In genomic region chr7:143487566-143487965, GRCh38 we compare ENCODE assay signal across 12 cellular contexts. TPM values are rescaled to one million over a fixed set of nuclear protein-coding genes. Genes with fewer than 3 reads are reported as not detected.
A peak's percentile ranks its signal among the peaks of the same experiment; 100 is the strongest.
DNase-seq lines count a peak whose midpoint lies in the region; ATAC-seq and TF ChIP-seq lines count a peak whose summit lies in the region.
"Had no signal": no experiment of that assay in that cellular context is flagged by ENCODE, and none has a peak within 500 bp of the region (broad histone marks: within the 10 kb centered on the region; RNA-seq: fewer than 3 reads in every experiment).

No MANE protein-coding gene starts in this region.

- H3K27ac ChIP-seq in SK-N-SH (ENCODE audit: low read depth in 2 of 2, low read length in 1 of 2) = peak overlapping the region; percentile 66
- H3K27ac ChIP-seq in thyroid gland = peak overlapping the region in 1 of 3 donors; percentile 33
- no peak overlapping the region for H3K27ac ChIP-seq in neural progenitor cell

- TF ChIP-seq RAD21 in SK-N-SH (IDR thresholded peaks at IDR 0.05; ENCODE audit: low read length) = no peak

- H3K36me3 Mint-ChIP-seq in neural progenitor cell = no peaks in the 10 kb centered on the region

- H3K4me1 ChIP-seq in SK-N-SH (ENCODE audit: control insufficient read depth in 1 of 2, insufficient read depth in 2 of 2, low read depth in 1 of 2, low read length in 1 of 2) (peaks cover 3 to 39% of the 10 kb centered on the region in 2 experiments), thyroid gland (peaks cover 5 to 11% of the 10 kb centered on the region in 2 donors), neural progenitor cell (no peaks in the 10 kb centered on the region)

- CTCF ChIA-PET in SK-N-SH (lab: Yijun Ruan, JAX) = no interaction called here

- H3K9me3 Mint-ChIP-seq in neural progenitor cell = peaks cover 3% of the 10 kb centered on the region
- H3K9me3 Mint-ChIP-seq: T-cell had no signal

- TF ChIP-seq POLR2A in thyroid gland (IDR thresholded peaks at IDR 0.05) = peak in 1 of 2 donors; percentile 6

- H3K9ac ChIP-seq in SK-N-SH = peak overlapping the region; percentile 1; the same call in 1 of the 2 replicates
- no peak overlapping the region for H3K9ac ChIP-seq in neural progenitor cell

- H3F3A ChIP-seq in SK-N-SH (replicated peaks; ENCODE audit: insufficient read depth) = peaks cover 30% of the 10 kb centered on the region
- H3F3A ChIP-seq in neural progenitor cell (ENCODE audit: low read depth) = no peaks in the 10 kb centered on the region

- peaks cover 4% of the 10 kb centered on the region for H3K4me1 Mint-ChIP-seq in neural progenitor cell

- H3K36me3 ChIP-seq in SK-N-SH (replicated peaks in 1 of 2; ENCODE audit: control insufficient read depth in 1 of 2, insufficient read depth in 2 of 2, low read length in 1 of 2) = no peaks in the 10 kb centered on the region
- no peaks in the 10 kb centered on the region for H3K36me3 ChIP-seq in thyroid gland
- H3K36me3 ChIP-seq in neural progenitor cell = no peaks in the 10 kb centered on the region

- H3K4me2 ChIP-seq in SK-N-SH (0 out of 2 replicates have a peak overlapping the region, but pooled peaks have one; percentile 20), neural progenitor cell (no peak overlapping the region)

- no peak overlapping the region for H3K4me3 Mint-ChIP-seq in neural progenitor cell
- H3K4me3 Mint-ChIP-seq: T-cell had no signal

- H3K27me3 Mint-ChIP-seq in neural progenitor cell (ENCODE audit: insufficient read depth, low read depth) = no peaks in the 10 kb centered on the region
- H3K27me3 Mint-ChIP-seq: T-cell had no signal

- ATAC-seq in GM21390 (IDR thresholded peaks at IDR 0.05; ENCODE audit: unreplicated experiment) (peak; percentile 50), left ventricle myocardium superior (peak; percentile 80)
- ATAC-seq: T-cell had no signal

- TF ChIP-seq CTCF in SK-N-SH (IDR thresholded peaks at IDR 0.05) (no peak), thyroid gland (IDR thresholded peaks at IDR 0.05) (no peak), neural progenitor cell (IDR thresholded peaks at IDR 0.05) (no peak)

- DNase-seq in SK-N-SH (no peak), left ventricle myocardium superior (peak; percentile 70), thyroid gland (peak; percentile 78 to 80), neural progenitor cell (ENCODE audit: low spot score) (no peak), HK-2 (ENCODE audit: unreplicated experiment) (no peak), NCI-H446 treated with DMSO at 0.1 percent for 48 hours (lab: John Stamatoyannopoulos, UW) (no peak)
- DNase-seq: activated naive CD4-positive, alpha-beta T cell treated with Interleukin-2 at 50 U/mL for 16 hours; NCI-H187; posterior cingulate gyrus; T-cell had no signal

- POLR2A ChIA-PET in SK-N-SH (lab: Yijun Ruan, JAX) = no interaction called here

- no peak overlapping the region for H3K27ac Mint-ChIP-seq in neural progenitor cell
- H3K27ac Mint-ChIP-seq: T-cell had no signal

- intact Hi-C loops in left ventricle myocardium superior (cut with micrococcal nuclease) (no loop called here), thyroid gland (cut with DNase I) (no loop called here)

- no peak for TF ChIP-seq EP300 in SK-N-SH (IDR thresholded peaks at IDR 0.05; ENCODE audit: borderline replicate concordance in 1 of 2, low read depth in 1 of 2, low read length in 1 of 2)

- no peaks in the 10 kb centered on the region for H3K27me3 ChIP-seq in SK-N-SH (ENCODE audit: insufficient read depth)
- no peaks in the 10 kb centered on the region for H3K27me3 ChIP-seq in thyroid gland
- H3K27me3 ChIP-seq in neural progenitor cell = no peaks in the 10 kb centered on the region

- H3K9me2 ChIP-seq in SK-N-SH = 0 out of 2 replicates have a peak, but pooled peaks cover 2% of the 10 kb centered on the region

- 33% methylated on average over 5 of the region's 5 CpGs for WGBS in SK-N-SH (ENCODE audit: low lambda C conversion rate)
- WGBS in thyroid gland, 2 donors = 26 to 28% methylated on average over 5 of the region's 5 CpGs

- H4K20me1 ChIP-seq in SK-N-SH (ENCODE audit: insufficient read depth) (no peaks in the 10 kb centered on the region), neural progenitor cell (ENCODE audit: low read depth) (no peaks in the 10 kb centered on the region)

- no peak overlapping the region for H3K4me3 ChIP-seq in SK-N-SH (ENCODE audit: low read depth in 2 of 2, low read length in 1 of 2)
- H3K4me3 ChIP-seq in thyroid gland (replicated peaks in 1 of 3) = no peak overlapping the region
- H3K4me3 ChIP-seq in neural progenitor cell = no peak overlapping the region

- H2AFZ ChIP-seq in SK-N-SH (ENCODE audit: low read depth) (peak overlapping the region; percentile 70), neural progenitor cell (replicated peaks) (no peak overlapping the region)

- no peaks in the 10 kb centered on the region for H3K79me2 ChIP-seq in SK-N-SH (ENCODE audit: insufficient read depth)
- no peaks in the 10 kb centered on the region for H3K79me2 ChIP-seq in neural progenitor cell (ENCODE audit: low read depth)

- H3K9me3 ChIP-seq in SK-N-SH (no peaks in the 10 kb centered on the region), thyroid gland (no peaks in the 10 kb centered on the region), neural progenitor cell (ENCODE audit: low read depth) (no peaks in the 10 kb centered on the region)

TF ChIP-seq in SK-N-SH, 30 proteins besides CTCF, POLR2A, EP300 and RAD21:
- TF ChIP-seq ELF1 (IDR thresholded peaks at IDR 0.05) (no peak), TCF12 (IDR thresholded peaks at IDR 0.05) (peak; percentile 29; the same call in 1 of the 2 replicates), FOXM1 (IDR thresholded peaks at IDR 0.05; ENCODE audit: low read depth) (no peak), NFIC (IDR thresholded peaks at IDR 0.05; ENCODE audit: borderline replicate concordance) (peak; percentile 83), EZH2phosphoT487 (IDR thresholded peaks at IDR 0.05; ENCODE audit: borderline replicate concordance, low read depth) (no peak), NRF1 (IDR thresholded peaks at IDR 0.05; ENCODE audit: low read depth, low read length) (no peak), SMC3 (IDR thresholded peaks at IDR 0.05; ENCODE audit: low read depth, low read length) (no peak), GATA2 (CRISPR knock-in tag; IDR thresholded peaks at IDR 0.05) (no peak), MEF2A (IDR thresholded peaks at IDR 0.05; ENCODE audit: borderline replicate concordance, low read depth) (no peak), MXI1 (IDR thresholded peaks at IDR 0.05; ENCODE audit: low read depth, low read length) (no peak), USF1 (IDR thresholded peaks at IDR 0.05; ENCODE audit: borderline replicate concordance, low read depth) (0 out of 2 replicates have a peak, but pooled peaks have one; percentile 27), USF2 (IDR thresholded peaks at IDR 0.05; ENCODE audit: borderline replicate concordance, low read depth, low read length) (no peak), PBX3 (IDR thresholded peaks at IDR 0.05) (peak; percentile 55), JUND (IDR thresholded peaks at IDR 0.05) (0 out of 2 replicates have a peak, but pooled peaks have one; percentile 11), SIN3A (IDR thresholded peaks at IDR 0.05; ENCODE audit: borderline replicate concordance, low read depth, low read length) (no peak)

RNA-seq across cellular contexts. Expression of gene TAS2R41, which starts 9.9 kb away (rescaled TPM):
- polyA plus RNA-seq in SK-N-SH (2012; rRNA removed) = not detected in 2 replicates
- polyA plus RNA-seq in SK-N-SH (2012; cell fraction: cytosol; rRNA removed) = not detected in 2 replicates
- not detected in 2 replicates for polyA plus RNA-seq in SK-N-SH (2012; cell fraction: nucleus; rRNA removed)
- total RNA-seq in left ventricle myocardium superior (not detected), thyroid gland (not detected), neural progenitor cell (ENCODE audit: low replicate concordance) (not detected in 2 replicates)
- total RNA-seq: glomerular endothelial cell had no signal

RNA-seq across cellular contexts. Expression of gene TAS2R60, which starts 44.3 kb away (rescaled TPM):
- 0.10 TPM in 1 of 2 replicates, not detected in the other for polyA plus RNA-seq in SK-N-SH (2012; rRNA removed)
- polyA plus RNA-seq in SK-N-SH (2012; cell fraction: cytosol; rRNA removed) = 0.05 and 0.10 TPM in 2 replicates
- 0.18 and 0.27 TPM in 2 replicates for polyA plus RNA-seq in SK-N-SH (2012; cell fraction: nucleus; rRNA removed)
- total RNA-seq in left ventricle myocardium superior (not detected), thyroid gland (not detected), neural progenitor cell (ENCODE audit: low replicate concordance) (not detected in 2 replicates)
- total RNA-seq: glomerular endothelial cell had no signal

Comparison
In these comparisons a context has a peak if more than half of its experiments do, and no peak if none do; other contexts are left out.
1. DNase-seq: peak in left ventricle myocardium superior (single experiment) and thyroid gland (2 of 2); none in SK-N-SH (single experiment), neural progenitor cell (single experiment), HK-2 (single experiment) and NCI-H446 treated with DMSO at 0.1 percent for 48 hours (single experiment).